ENCODE assay signal across 16 cellular contexts in the genomic region with DNA sequence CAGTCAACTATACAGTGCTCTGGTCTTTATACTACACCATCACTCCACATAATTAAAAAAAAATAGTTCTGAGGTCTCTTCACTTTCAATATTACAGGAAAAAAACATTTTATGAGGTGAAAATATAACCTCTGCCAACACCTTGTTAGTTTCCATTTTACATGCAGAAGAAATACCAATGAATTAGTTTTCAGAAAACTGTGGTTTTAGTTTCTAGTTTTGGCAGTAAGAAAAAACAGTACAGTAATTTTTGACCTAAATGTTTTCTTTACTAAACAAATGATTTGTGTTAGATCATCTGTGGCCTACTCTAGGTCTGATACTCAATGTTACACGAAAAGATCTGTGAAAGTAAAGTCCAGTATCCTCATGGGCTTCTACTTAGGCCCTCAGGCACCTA. TPM values are rescaled to one million over a fixed set of nuclear protein-coding genes. Genes with fewer than 3 reads are reported as not detected.
DNase-seq lines count a peak whose midpoint lies in the region; ATAC-seq and TF ChIP-seq lines count a peak whose summit lies in the region.
"Had no signal": no experiment of that assay in that cellular context is flagged by ENCODE, and none has a peak within 500 bp of the region (broad histone marks: within the 10 kb centered on the region; RNA-seq: fewer than 3 reads in every experiment).

No MANE protein-coding gene starts in this region.

- H3K27ac ChIP-seq in ovary = no peak overlapping the region
- H3K27ac ChIP-seq: PC-9, upper lobe of right lung had no signal

- ATAC-seq in GM18508 (IDR thresholded peaks at IDR 0.05; ENCODE audit: insufficient read depth, unreplicated experiment) = peak; percentile 96
- ATAC-seq in GM19452 (IDR thresholded peaks at IDR 0.05; ENCODE audit: unreplicated experiment) = peak; percentile 85
- peak; percentile 74 for ATAC-seq in HG02798 (IDR thresholded peaks at IDR 0.05; ENCODE audit: poor library complexity, unreplicated experiment)
- ATAC-seq in HG03442 (IDR thresholded peaks at IDR 0.05; ENCODE audit: unreplicated experiment) = peak; percentile 82
- ATAC-seq: HCT116; naive thymus-derived CD4-positive, alpha-beta T cell; upper lobe of right lung had no signal

- no peaks in the 10 kb centered on the region for H3K9me3 ChIP-seq in ovary
- H3K9me3 ChIP-seq: upper lobe of right lung had no signal

- WGBS in ovary, 3 donors = 52 to 75% (median 61%) methylated on average over 1 of the region's 1 CpG

- intact Hi-C loops in ovary (cut with DNase I) = no loop called here

- no peak for DNase-seq in NK-92 treated with Interleukin-12 subunit alpha and Interleukin-12 subunit beta, amount 100 ng/mL, for 24 hours (lab: John Stamatoyannopoulos, UW)
- DNase-seq in NCI-H446 (lab: John Stamatoyannopoulos, UW) = no peak
- no peak for DNase-seq in DMS153 (lab: John Stamatoyannopoulos, UW)
- no peak for DNase-seq in ovary
- DNase-seq: activated CD4-positive, alpha-beta T cell treated with anti-CD3 and anti-CD28 coated beads, Interleukin-2, amount 50 U/mL, for 1 hour; KG1; naive thymus-derived CD4-positive, alpha-beta T cell; NCI-H2081; PC-9; upper lobe of right lung had no signal

- no peak overlapping the region for H3K4me3 ChIP-seq in ovary
- H3K4me3 ChIP-seq: PC-9, upper lobe of right lung had no signal

- no peaks in the 10 kb centered on the region for H3K36me3 ChIP-seq in ovary
- H3K36me3 ChIP-seq: upper lobe of right lung had no signal

- no peak for TF ChIP-seq EP300 in ovary (IDR thresholded peaks at IDR 0.05)

- TF ChIP-seq CTCF in ovary (IDR thresholded peaks at IDR 0.05) = no peak

- H3K4me1 ChIP-seq in ovary (ENCODE audit: insufficient read depth) = no peaks in the 10 kb centered on the region
- H3K4me1 ChIP-seq: upper lobe of right lung had no signal

- TF ChIP-seq POLR2A in ovary (IDR thresholded peaks at IDR 0.05) = no peak

- H3K27me3 ChIP-seq in ovary = no peaks in the 10 kb centered on the region
- H3K27me3 ChIP-seq: upper lobe of right lung had no signal

RNA-seq across cellular contexts. Expression of a gene that starts 10.0 kb away (rescaled TPM):
- under 1 TPM in 5 of 7 donors, not detected in 2; 0.12 to 0.65 (median 0.25) TPM for total RNA-seq in ovary
- under 1 TPM in 1 of 2 donors, not detected in 1; 0.17 TPM for polyA plus RNA-seq in ovary
- total RNA-seq: activated naive CD4-positive, alpha-beta T cell treated with anti-CD3 and anti-CD28 coated beads, Interleukin-2, amount 50 U/mL, for 72 hours; naive thymus-derived CD4-positive, alpha-beta T cell; PC-9 had no signal
- polyA plus RNA-seq: naive thymus-derived CD4-positive, alpha-beta T cell had no signal
